In genomic region chr2:127044165-127044718, GRCh38 we compare ENCODE assay signal across 25 cellular contexts.
DNase-seq lines count a peak whose midpoint lies in the region; ATAC-seq, FAIRE-seq and TF ChIP-seq lines count a peak whose summit lies in the region.
"Had no signal": no experiment of that assay in that cellular context is flagged by ENCODE, and none has a peak within 500 bp of the region (broad histone marks: within the 10 kb centered on the region; RNA-seq: fewer than 3 reads in every experiment).

No MANE protein-coding gene starts in this region.

- no peak overlapping the region for H2BK5ac ChIP-seq in neuronal stem cell (ENCODE audit: low read length)

- H3K27ac ChIP-seq in endodermal cell (ENCODE audit: low read depth, low read length) (no peak overlapping the region), neuronal stem cell (replicated peaks; ENCODE audit: low read length) (no peak overlapping the region)
- H3K27ac ChIP-seq: BLaER1, RWPE1 had no signal

- no peak overlapping the region for H2AFZ ChIP-seq in neuronal stem cell (ENCODE audit: low read length)

- ATAC-seq in esophagus mucosa = no peak
- ATAC-seq: Panc1 had no signal

- no peak overlapping the region for H3K27ac Mint-ChIP-seq in endodermal cell
- no peak overlapping the region for H3K27ac Mint-ChIP-seq in activated CD4-positive, alpha-beta T cell treated with anti-CD3 and anti-CD28 coated beads, Interleukin-2, amount 10 ng/mL, durations not matched to agents 7 days and 5 days
- H3K27ac Mint-ChIP-seq: CD4-positive, alpha-beta memory T cell had no signal

- H2BK12ac ChIP-seq in neuronal stem cell (ENCODE audit: low read length) = no peak overlapping the region

- POLR2A ChIA-PET in activated CD4-positive, alpha-beta T cell treated with anti-CD3 and anti-CD28 coated beads, Interleukin-2, amount 10 ng/mL, durations not matched to agents 7 days and 5 days (lab: Charles Lee) = no interaction called here

- no peak overlapping the region for H3K23ac ChIP-seq in neuronal stem cell (ENCODE audit: low read depth, low read length, poor library complexity)

- H4K91ac ChIP-seq in neuronal stem cell (ENCODE audit: low read depth, low read length, poor library complexity) = no peak overlapping the region

- H3K27me3 Mint-ChIP-seq in endodermal cell (ENCODE audit: insufficient read depth) = peaks cover 3% of the 10 kb centered on the region
- no peaks in the 10 kb centered on the region for H3K27me3 Mint-ChIP-seq in activated CD4-positive, alpha-beta T cell treated with anti-CD3 and anti-CD28 coated beads, Interleukin-2, amount 10 ng/mL, durations not matched to agents 7 days and 5 days
- H3K27me3 Mint-ChIP-seq: CD4-positive, alpha-beta memory T cell had no signal

- no peaks in the 10 kb centered on the region for H3K79me1 ChIP-seq in neuronal stem cell (ENCODE audit: low read depth, low read length)

- H3K27me3 ChIP-seq in endodermal cell (ENCODE audit: control insufficient read depth, insufficient read depth, low read length, poor library complexity, severe bottlenecking) = no peaks in the 10 kb centered on the region
- H3K27me3 ChIP-seq in neuronal stem cell (ENCODE audit: control insufficient read depth in 3 of 3, insufficient read depth in 3 of 3, low read depth in 1 of 3, low read length in 3 of 3) = peaks cover 0 to 2% (median 0%) of the 10 kb centered on the region in 3 experiments
- H3K27me3 ChIP-seq: BLaER1 had no signal

- peak; percentile 74 for FAIRE-seq in GM12892 (lab: Jason Lieb, UNC)
- FAIRE-seq in HTR-8/SVneo (lab: Jason Lieb, UNC) = peak; percentile 98
- FAIRE-seq: A204.1, G401.6 had no signal

- TF ChIP-seq CTCF in endodermal cell (conservative IDR thresholded peaks at IDR 0.05) = no peak

- H2BK15ac ChIP-seq in neuronal stem cell (ENCODE audit: low read length) = no peak overlapping the region

- no peak overlapping the region for H3K14ac ChIP-seq in neuronal stem cell (ENCODE audit: low read length)

- no peak for TF ChIP-seq POLR2A in GM12892 (IDR thresholded peaks at IDR 0.05; ENCODE audit: low read depth, low read length)

- H3K4ac ChIP-seq in neuronal stem cell (ENCODE audit: low read length) = no peak overlapping the region

- H3K4me1 ChIP-seq in endodermal cell (ENCODE audit: control insufficient read depth, insufficient read depth, low read length) (no peaks in the 10 kb centered on the region), neuronal stem cell (ENCODE audit: control insufficient read depth in 2 of 2, insufficient read depth in 1 of 2, low read depth in 1 of 2, low read length in 2 of 2) (no peaks in the 10 kb centered on the region)

- CTCF ChIA-PET in activated CD4-positive, alpha-beta T cell treated with anti-CD3 and anti-CD28 coated beads, Interleukin-2, amount 10 ng/mL, durations not matched to agents 7 days and 5 days (lab: Charles Lee) = interaction anchor here (0.9 to 1.2 kb wide), 4 partner anchors 9 to 24 kb away, joined by 3 to 4 read pairs (median 4); no protein-coding TSS in a partner anchor

- no peak overlapping the region for H2AK5ac ChIP-seq in neuronal stem cell (ENCODE audit: low read depth, low read length)

- H3K4me2 ChIP-seq in neuronal stem cell (ENCODE audit: insufficient read depth, low read length, poor library complexity, severe bottlenecking) = no peak overlapping the region
- H3K4me2 ChIP-seq: BLaER1 had no signal

- H3K9me3 Mint-ChIP-seq in endodermal cell = peaks cover 2% of the 10 kb centered on the region
- no peaks in the 10 kb centered on the region for H3K9me3 Mint-ChIP-seq in activated CD4-positive, alpha-beta T cell treated with anti-CD3 and anti-CD28 coated beads, Interleukin-2, amount 10 ng/mL, durations not matched to agents 7 days and 5 days

- no peak overlapping the region for H2BK120ac ChIP-seq in neuronal stem cell (ENCODE audit: low read depth, low read length)

- no peak overlapping the region for H3K18ac ChIP-seq in neuronal stem cell (ENCODE audit: low read length)

- H3K9ac ChIP-seq in endodermal cell (ENCODE audit: extremely low read depth, low read length, poor library complexity, severe bottlenecking) (no peak overlapping the region), neuronal stem cell (ENCODE audit: low read depth, low read length, poor library complexity) (peak overlapping the region; percentile 68)
- H3K9ac ChIP-seq: BLaER1 had no signal

- no peak for DNase-seq in GM12892 (ENCODE audit: insufficient read length)
- no peak for DNase-seq in HTR-8/SVneo (ENCODE audit: insufficient read length, low spot score)
- peak; percentile 13 for DNase-seq in endodermal cell
- DNase-seq in neuronal stem cell (ENCODE audit: low spot score) = no peak
- DNase-seq in NCI-H1436 treated with DMSO at 0.1 percent for 48 hours (lab: John Stamatoyannopoulos, UW) = no peak
- DNase-seq in activated CD4-positive, alpha-beta T cell treated with anti-CD3 and anti-CD28 coated beads, Interleukin-2, amount 10 ng/mL, durations not matched to agents 7 days and 5 days = no peak
- no peak for DNase-seq in hepatic stellate cell (ENCODE audit: low spot score)
- DNase-seq: KG1, MM.1S, NCI-H1048, NCI-H1417, NCI-H1694 treated with DMSO at 0.1 percent for 48 hours, NCI-H2081, NCI-H2227 treated with DMSO at 0.1 percent for 48 hours, NCI-H510A, NCI-H69, SHP77 had no signal

- H3K36me3 Mint-ChIP-seq in endodermal cell (ENCODE audit: low read depth) = no peaks in the 10 kb centered on the region
- peaks cover 14% of the 10 kb centered on the region for H3K36me3 Mint-ChIP-seq in activated CD4-positive, alpha-beta T cell treated with anti-CD3 and anti-CD28 coated beads, Interleukin-2, amount 10 ng/mL, durations not matched to agents 7 days and 5 days (ENCODE audit: low read depth)

- peaks cover 9% of the 10 kb centered on the region for H3K9me3 ChIP-seq in endodermal cell (ENCODE audit: control insufficient read depth, low read length)
- H3K9me3 ChIP-seq in neuronal stem cell (replicated peaks in 1 of 2; ENCODE audit: control insufficient read depth in 2 of 2, insufficient read depth in 1 of 2, low read depth in 1 of 2, low read length in 2 of 2) = peaks cover 0 to 9% of the 10 kb centered on the region in 2 donors
- H3K9me3 ChIP-seq: Caco-2 had no signal

- H4K8ac ChIP-seq in neuronal stem cell (ENCODE audit: low read depth, low read length) = no peak overlapping the region

- H3K36me3 ChIP-seq in endodermal cell (ENCODE audit: control insufficient read depth, insufficient read depth, low read length) (no peaks in the 10 kb centered on the region), neuronal stem cell (replicated peaks in 1 of 2; ENCODE audit: control insufficient read depth in 2 of 2, insufficient read depth in 2 of 2, low read length in 2 of 2) (peaks cover 0 to 3% of the 10 kb centered on the region in 2 donors)

- H3K4me3 ChIP-seq in endodermal cell (ENCODE audit: low read length) (peak overlapping the region; percentile 13), neuronal stem cell (ENCODE audit: low read length in 2 of 2) (peak overlapping the region in 1 of 2 donors; percentile 49)
- H3K4me3 ChIP-seq: BLaER1 had no signal

- no peak overlapping the region for H3K4me3 Mint-ChIP-seq in endodermal cell
- H3K4me3 Mint-ChIP-seq in activated CD4-positive, alpha-beta T cell treated with anti-CD3 and anti-CD28 coated beads, Interleukin-2, amount 10 ng/mL, durations not matched to agents 7 days and 5 days = no peak overlapping the region
- H3K4me3 Mint-ChIP-seq: CD4-positive, alpha-beta memory T cell had no signal

- 95 to 98% methylated on average over 4 of the region's 4 CpGs for WGBS in endodermal cell (ENCODE audit: insufficient coverage in 1 of 2, insufficient read length in 1 of 2), 2 experiments
- 100% methylated on average over 2 to 4 of the region's 4 CpGs for WGBS in neuronal stem cell (ENCODE audit: extremely low coverage in 2 of 2, insufficient read length in 2 of 2, insufficient replicate concordance in 1 of 2), 2 donors

- H3K4me1 Mint-ChIP-seq in endodermal cell = no peaks in the 10 kb centered on the region
- no peaks in the 10 kb centered on the region for H3K4me1 Mint-ChIP-seq in activated CD4-positive, alpha-beta T cell treated with anti-CD3 and anti-CD28 coated beads, Interleukin-2, amount 10 ng/mL, durations not matched to agents 7 days and 5 days
